In the genomic region with DNA sequence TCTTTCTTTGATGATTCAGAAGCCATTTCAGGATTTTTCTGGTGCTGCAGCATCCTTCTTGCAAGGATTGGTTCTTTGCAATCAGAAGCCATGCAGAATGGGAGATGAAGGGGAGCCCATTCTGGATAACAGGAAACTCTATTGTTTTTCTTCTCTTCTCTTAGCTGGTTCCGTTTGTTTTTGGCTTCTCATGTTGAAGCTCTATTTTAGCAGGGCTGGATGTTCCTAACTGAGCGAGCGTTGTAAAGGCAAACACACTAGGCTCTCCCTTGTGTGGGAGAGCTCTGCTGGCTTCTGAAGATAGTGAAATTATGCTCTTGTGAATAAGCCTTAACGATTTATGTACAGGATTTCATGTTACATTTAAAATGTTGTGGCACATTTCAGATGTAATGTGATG, we compare ENCODE assay signal across 19 cellular contexts.
"Had no signal": no experiment of that assay in that cellular context is flagged by ENCODE, and none has a peak within 500 bp of the region (broad histone marks: within the 10 kb centered on the region; RNA-seq: fewer than 3 reads in every experiment).

No MANE protein-coding gene starts in this region.

- H3K27me3 ChIP-seq: gastroesophageal sphincter, suprapubic skin, upper lobe of left lung, uterus had no signal

- H3K27ac Mint-ChIP-seq: effector memory CD8-positive, alpha-beta T cell had no signal

- H3K9me3 ChIP-seq: esophagus squamous epithelium, gastroesophageal sphincter, left ventricle myocardium inferior, lower lobe of right lung, suprapubic skin, tibial artery, upper lobe of left lung, uterus had no signal

- H3K4me3 ChIP-seq: esophagus squamous epithelium, gastroesophageal sphincter, left ventricle myocardium inferior, lower lobe of right lung, suprapubic skin, tibial artery, upper lobe of left lung, uterus had no signal

- H3K4me1 Mint-ChIP-seq: naive B cell had no signal

- DNase-seq: effector memory CD8-positive, alpha-beta T cell; esophagus squamous epithelium; foreskin fibroblast; glutamatergic neuron; left cardiac atrium; left ventricle myocardium inferior; lower lobe of right lung; mesendoderm; naive B cell; right cardiac atrium; small intestine; stimulated activated CD4-positive, alpha-beta T cell treated with anti-CD3 and anti-CD28 coated beads, Interleukin-12 subunit alpha, Interleukin-12 subunit beta, amount 100 ng/mL, for 4 hours; stimulated activated CD4-positive, alpha-beta T cell treated with anti-CD3 and anti-CD28 coated beads, Interleukin-2, amount 100 ng/mL, for 48 hours; stimulated activated naive CD4-positive, alpha-beta T cell treated with Interleukin-2 at 50 U/mL for 16 hours; tibial artery; upper lobe of left lung; uterus had no signal

- H3K27ac ChIP-seq: esophagus squamous epithelium, gastroesophageal sphincter, left ventricle myocardium inferior, lower lobe of right lung, suprapubic skin, tibial artery, upper lobe of left lung, uterus had no signal

- H3K9me3 Mint-ChIP-seq: effector memory CD8-positive, alpha-beta T cell; naive B cell had no signal

- H3K4me3 Mint-ChIP-seq: effector memory CD8-positive, alpha-beta T cell; naive B cell had no signal

- H3K4me1 ChIP-seq: left ventricle myocardium inferior, lower lobe of right lung, suprapubic skin, tibial artery, uterus had no signal

- H3K36me3 ChIP-seq: esophagus squamous epithelium, gastroesophageal sphincter, left ventricle myocardium inferior, lower lobe of right lung, suprapubic skin, tibial artery, upper lobe of left lung, uterus had no signal

- H3K36me3 Mint-ChIP-seq: naive B cell had no signal
